ENCODE assay signal across 28 cellular contexts in genomic region chr3:173003471-173003870, GRCh38.
"Had no signal": no experiment of that assay in that cellular context is flagged by ENCODE, and none has a peak within 500 bp of the region (broad histone marks: within the 10 kb centered on the region; RNA-seq: fewer than 3 reads in every experiment).

No MANE protein-coding gene starts in this region.

- H3K27ac ChIP-seq: neutrophil, ovary, parathyroid adenoma, psoas muscle, right lobe of liver, sigmoid colon, stomach, thoracic aorta, thyroid gland, tibial nerve, upper lobe of left lung, vagina had no signal

- H3K4me1 ChIP-seq: parathyroid adenoma, psoas muscle, right lobe of liver, sigmoid colon, stomach, thyroid gland, tibial nerve, upper lobe of left lung, vagina had no signal

- ATAC-seq: naive thymus-derived CD8-positive, alpha-beta T cell; natural killer cell treated with Interleukin-12 subunit alpha and Interleukin-12 subunit beta and Interleukin-15 and Interleukin-18, amount 100 ng/mL, for 72 hours; psoas muscle; right cardiac atrium; right lobe of liver; stimulated activated effector memory CD8-positive, alpha-beta T cell treated with anti-CD3 and anti-CD28 coated beads, Interleukin-12 subunit alpha, Interleukin-12 subunit beta, amount 100 ng/mL, for 72 hours; stimulated activated naive B cell treated with anti-CD40 and anti-IgM and Interleukin-4, amounts not matched to agents 10 μg/mL and 1 μg/mL and 100 μg/mL, for 72 hours had no signal

- DNase-seq: naive thymus-derived CD8-positive, alpha-beta T cell; nephron progenitor cell; occipital lobe; ovary; posterior cingulate gyrus; psoas muscle; right cardiac atrium; right lobe of liver; sigmoid colon; small intestine; stimulated activated CD4-positive, alpha-beta T cell treated with anti-CD3 and anti-CD28 coated beads, Interleukin-15, amount 100 ng/mL, for 24 hours; stimulated activated CD4-positive, alpha-beta T cell treated with anti-CD3 and anti-CD28 coated beads, Interleukin-2, amount 100 ng/mL, for 24 hours; stimulated activated CD4-positive, alpha-beta T cell treated with anti-CD3 and anti-CD28 coated beads, Interleukin-2, amount 100 ng/mL, for 48 hours; stimulated activated CD4-positive, alpha-beta T cell treated with anti-CD3 and anti-CD28 coated beads, Interleukin-4, amount 100 ng/mL, for 24 hours; stimulated activated naive B cell treated with anti-CD40 and anti-IgM and Interleukin-4, amounts not matched to agents 10 μg/mL and 1 μg/mL and 100 μg/mL, for 72 hours; stimulated activated naive CD4-positive, alpha-beta T cell treated with Interleukin-2 at 50 U/mL for 16 hours; stomach; thyroid gland; trophoblast cell; upper lobe of left lung had no signal

- H3K79me2 ChIP-seq: parathyroid adenoma had no signal

- H3K36me3 ChIP-seq: neutrophil, ovary, right lobe of liver, sigmoid colon, stomach, thoracic aorta, thyroid gland, tibial nerve, upper lobe of left lung, vagina had no signal

- H3K27me3 ChIP-seq: neutrophil, ovary, right lobe of liver, sigmoid colon, stomach, thyroid gland, tibial nerve, upper lobe of left lung, vagina had no signal

- H3K4me3 ChIP-seq: ovary, psoas muscle, right lobe of liver, sigmoid colon, stomach, thoracic aorta, thyroid gland, tibial nerve, upper lobe of left lung, vagina had no signal

- FAIRE-seq: small intestine, urothelium cell line had no signal

- H2AFZ ChIP-seq: parathyroid adenoma had no signal

- H3K9ac ChIP-seq: parathyroid adenoma had no signal

- H3K9me3 ChIP-seq: neutrophil, ovary, psoas muscle, right lobe of liver, sigmoid colon, stomach, thoracic aorta, thyroid gland, upper lobe of left lung, vagina had no signal
